14 cellular contexts compared by ENCODE assay signal in the genomic region with DNA sequence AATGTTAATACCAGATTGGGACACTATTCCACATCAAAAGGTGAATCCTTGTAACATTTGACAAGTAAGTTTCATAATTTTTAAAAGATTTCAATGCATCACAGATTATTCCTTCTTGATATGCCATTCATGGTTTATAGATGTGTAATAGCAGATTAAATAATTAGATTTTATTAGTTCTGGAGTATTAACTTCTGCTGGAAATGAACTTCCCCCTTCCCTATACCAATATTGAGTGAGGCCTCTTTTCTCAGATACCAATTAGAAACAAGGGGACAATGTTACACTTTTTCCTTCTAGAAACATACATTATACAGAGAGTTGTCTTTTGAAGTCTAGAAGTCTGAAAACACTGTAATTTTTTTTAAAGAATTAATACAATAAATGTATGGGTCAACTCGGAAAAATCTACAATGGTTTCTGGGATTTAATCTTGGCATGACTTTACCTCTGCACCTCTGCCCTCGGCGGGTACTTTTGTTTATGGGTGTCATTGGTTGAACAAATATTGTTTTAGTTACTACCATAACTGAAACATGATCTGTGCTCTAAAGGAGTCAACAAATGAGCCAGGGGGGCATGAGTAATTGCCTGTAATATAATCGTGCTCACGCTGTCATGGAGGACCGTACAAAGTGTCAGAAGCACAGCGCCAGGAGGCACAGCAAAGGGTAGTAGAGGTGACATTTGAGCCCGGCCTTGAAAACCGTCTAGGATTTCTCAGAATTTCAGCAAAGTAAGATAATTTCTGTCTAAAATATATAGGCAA. TPM values are rescaled to one million over a fixed set of nuclear protein-coding genes. Genes with fewer than 3 reads are reported as not detected.
DNase-seq lines count a peak whose midpoint lies in the region; ATAC-seq and TF ChIP-seq lines count a peak whose summit lies in the region.
"Had no signal": no experiment of that assay in that cellular context is flagged by ENCODE, and none has a peak within 500 bp of the region (broad histone marks: within the 10 kb centered on the region; RNA-seq: fewer than 3 reads in every experiment).

No MANE protein-coding gene starts in this region.

- peak overlapping the region in 1 of 3 donors; percentile 35 for H3K9ac ChIP-seq in skeletal muscle tissue (ENCODE audit: low read depth in 1 of 3, low read length in 3 of 3)

- H3K36me3 ChIP-seq in skeletal muscle tissue (ENCODE audit: control insufficient read depth in 3 of 3, insufficient read depth in 3 of 3, low read length in 3 of 3): peaks cover 0 to 2% (median 0%) of the 10 kb centered on the region in 3 donors

- POLR2A ChIA-PET in activated CD8-positive, alpha-beta T cell treated with anti-CD3 and anti-CD28 coated beads for 36 hours (lab: Charles Lee): interaction anchor here (1.5 kb wide), 1 partner anchor 8 kb away, joined by 5 read pairs; the partner anchor contains the start of gene LRRC37B
- POLR2A ChIA-PET in activated CD8-positive, alpha-beta T cell treated with anti-CD3 and anti-CD28 coated beads, Interleukin-2, amount 10 ng/mL, durations not matched to agents 7 days and 5 days (lab: Charles Lee): no interaction called here

- H3K4me1 Mint-ChIP-seq in activated CD8-positive, alpha-beta T cell treated with anti-CD3 and anti-CD28 coated beads for 36 hours (ENCODE audit: low read depth): peaks cover 39% of the 10 kb centered on the region
- H3K4me1 Mint-ChIP-seq in activated CD8-positive, alpha-beta T cell treated with anti-CD3 and anti-CD28 coated beads, Interleukin-2, amount 10 ng/mL, durations not matched to agents 7 days and 5 days (ENCODE audit: low read depth): peaks cover 47% of the 10 kb centered on the region
- H3K4me1 Mint-ChIP-seq in activated naive CD8-positive, alpha-beta T cell treated with anti-CD3 and anti-CD28 coated beads, Interleukin-2, amount 50 U/mL, for 24 hours: peaks cover 36% of the 10 kb centered on the region
- H3K4me1 Mint-ChIP-seq in activated T-cell treated with anti-CD3 and anti-CD28 coated beads, Interleukin-2, amount 50 U/mL, for 72 hours (ENCODE audit: low read depth): peaks cover 50% of the 10 kb centered on the region

- CTCF ChIA-PET in activated CD8-positive, alpha-beta T cell treated with anti-CD3 and anti-CD28 coated beads for 36 hours (lab: Charles Lee): no interaction called here
- CTCF ChIA-PET in activated CD8-positive, alpha-beta T cell treated with anti-CD3 and anti-CD28 coated beads, Interleukin-2, amount 10 ng/mL, durations not matched to agents 7 days and 5 days (lab: Charles Lee): interaction anchor here (1.6 kb wide), 1 partner anchor 7 kb away, joined by 7 read pairs; no protein-coding TSS in a partner anchor

- peaks cover 13% of the 10 kb centered on the region for H3K36me3 Mint-ChIP-seq in activated CD8-positive, alpha-beta T cell treated with anti-CD3 and anti-CD28 coated beads for 36 hours (ENCODE audit: low read depth)
- peaks cover 35% of the 10 kb centered on the region for H3K36me3 Mint-ChIP-seq in activated CD8-positive, alpha-beta T cell treated with anti-CD3 and anti-CD28 coated beads, Interleukin-2, amount 10 ng/mL, durations not matched to agents 7 days and 5 days (ENCODE audit: low read depth)
- peaks cover 3% of the 10 kb centered on the region for H3K36me3 Mint-ChIP-seq in activated naive CD8-positive, alpha-beta T cell treated with anti-CD3 and anti-CD28 coated beads, Interleukin-2, amount 50 U/mL, for 24 hours (ENCODE audit: low read depth)
- peaks cover 0 to 11% of the 10 kb centered on the region in 2 donors for H3K36me3 Mint-ChIP-seq in activated T-cell treated with anti-CD3 and anti-CD28 coated beads, Interleukin-2, amount 50 U/mL, for 72 hours (ENCODE audit: insufficient read depth in 2 of 2)

- H3K27ac Mint-ChIP-seq in activated CD8-positive, alpha-beta T cell treated with anti-CD3 and anti-CD28 coated beads for 36 hours: peak overlapping the region; percentile 57
- no peak overlapping the region for H3K27ac Mint-ChIP-seq in activated CD8-positive, alpha-beta T cell treated with anti-CD3 and anti-CD28 coated beads, Interleukin-2, amount 10 ng/mL, durations not matched to agents 7 days and 5 days
- H3K27ac Mint-ChIP-seq in activated naive CD8-positive, alpha-beta T cell treated with anti-CD3 and anti-CD28 coated beads, Interleukin-2, amount 50 U/mL, for 24 hours: no peak overlapping the region
- no peak overlapping the region for H3K27ac Mint-ChIP-seq in activated T-cell treated with anti-CD3 and anti-CD28 coated beads, Interleukin-2, amount 50 U/mL, for 72 hours
- H3K27ac Mint-ChIP-seq: activated T-helper 1 cell treated with anti-CD3 and anti-CD28 coated beads, Interleukin-12 subunit alpha, Interleukin-12 subunit beta, Interleukin-2, Interleukin-4 antibody, amounts not matched to agents 30 ng/mL and 10 ng/mL and 1 ng/mL, durations not matched to agents 14 hours and 24 hours and 36 hours; stimulated activated memory B cell treated with anti-CD40 and anti-IgM and Interleukin-4, amounts not matched to agents 10 μg/mL and 1 μg/mL and 100 μg/mL, for 72 hours; WTC11 had no signal

- no peak for DNase-seq in activated CD8-positive, alpha-beta T cell treated with anti-CD3 and anti-CD28 coated beads for 36 hours
- no peak for DNase-seq in activated CD8-positive, alpha-beta T cell treated with anti-CD3 and anti-CD28 coated beads, Interleukin-2, amount 10 ng/mL, durations not matched to agents 7 days and 5 days
- peak; percentile 62 for DNase-seq in NCI-H2107 (lab: John Stamatoyannopoulos, UW)
- DNase-seq in activated naive CD8-positive, alpha-beta T cell treated with anti-CD3 and anti-CD28 coated beads, Interleukin-2, amount 50 U/mL, for 24 hours: no peak
- no peak for DNase-seq in activated T-cell treated with anti-CD3 and anti-CD28 coated beads, Interleukin-2, amount 50 U/mL, for 72 hours
- no peak for DNase-seq in OCI-M2 (lab: John Stamatoyannopoulos, UW; ENCODE audit: unreplicated experiment)
- DNase-seq: GDM1, left lung had no signal

- no peak for ATAC-seq in activated CD8-positive, alpha-beta T cell treated with anti-CD3 and anti-CD28 coated beads for 36 hours
- ATAC-seq in activated CD8-positive, alpha-beta T cell treated with anti-CD3 and anti-CD28 coated beads, Interleukin-2, amount 10 ng/mL, durations not matched to agents 7 days and 5 days: no peak
- ATAC-seq in activated naive CD8-positive, alpha-beta T cell treated with anti-CD3 and anti-CD28 coated beads, Interleukin-2, amount 50 U/mL, for 24 hours: no peak
- ATAC-seq in activated T-cell treated with anti-CD3 and anti-CD28 coated beads, Interleukin-2, amount 50 U/mL, for 72 hours (replicated peaks in 1 of 2): no peak
- ATAC-seq in GM21381 (IDR thresholded peaks at IDR 0.05; ENCODE audit: unreplicated experiment): no peak
- ATAC-seq: left lung; stimulated activated memory B cell treated with anti-CD40 and anti-IgM and Interleukin-4, amounts not matched to agents 10 μg/mL and 1 μg/mL and 100 μg/mL, for 72 hours; WTC11 had no signal

- H3K9me3 Mint-ChIP-seq in activated CD8-positive, alpha-beta T cell treated with anti-CD3 and anti-CD28 coated beads for 36 hours: no peaks in the 10 kb centered on the region
- H3K9me3 Mint-ChIP-seq in activated CD8-positive, alpha-beta T cell treated with anti-CD3 and anti-CD28 coated beads, Interleukin-2, amount 10 ng/mL, durations not matched to agents 7 days and 5 days (ENCODE audit: insufficient read depth): no peaks in the 10 kb centered on the region
- H3K9me3 Mint-ChIP-seq in activated naive CD8-positive, alpha-beta T cell treated with anti-CD3 and anti-CD28 coated beads, Interleukin-2, amount 50 U/mL, for 24 hours: no peaks in the 10 kb centered on the region
- no peaks in the 10 kb centered on the region for H3K9me3 Mint-ChIP-seq in activated T-cell treated with anti-CD3 and anti-CD28 coated beads, Interleukin-2, amount 50 U/mL, for 72 hours
- H3K9me3 Mint-ChIP-seq: activated T-helper 1 cell treated with anti-CD3 and anti-CD28 coated beads, Interleukin-12 subunit alpha, Interleukin-12 subunit beta, Interleukin-2, Interleukin-4 antibody, amounts not matched to agents 30 ng/mL and 10 ng/mL and 1 ng/mL, durations not matched to agents 14 hours and 24 hours and 36 hours; neural crest cell; stimulated activated memory B cell treated with anti-CD40 and anti-IgM and Interleukin-4, amounts not matched to agents 10 μg/mL and 1 μg/mL and 100 μg/mL, for 72 hours; WTC11 had no signal

- no peaks in the 10 kb centered on the region for H3K27me3 ChIP-seq in skeletal muscle tissue (ENCODE audit: control insufficient read depth in 3 of 3, insufficient read depth in 3 of 3, low read length in 3 of 3)
- H3K27me3 ChIP-seq: left lung had no signal

- no peaks in the 10 kb centered on the region for H3K9me3 ChIP-seq in skeletal muscle tissue (ENCODE audit: control insufficient read depth in 3 of 3, low read length in 3 of 3)
- H3K9me3 ChIP-seq: left lung had no signal

- peak overlapping the region in 1 of 3 donors; percentile 14 for H3K4me3 ChIP-seq in skeletal muscle tissue (ENCODE audit: low read length in 3 of 3)
- H3K4me3 ChIP-seq: left lung had no signal

- H3K27me3 Mint-ChIP-seq in activated CD8-positive, alpha-beta T cell treated with anti-CD3 and anti-CD28 coated beads for 36 hours: no peaks in the 10 kb centered on the region
- H3K27me3 Mint-ChIP-seq in activated CD8-positive, alpha-beta T cell treated with anti-CD3 and anti-CD28 coated beads, Interleukin-2, amount 10 ng/mL, durations not matched to agents 7 days and 5 days (ENCODE audit: low read depth): no peaks in the 10 kb centered on the region
- H3K27me3 Mint-ChIP-seq in activated naive CD8-positive, alpha-beta T cell treated with anti-CD3 and anti-CD28 coated beads, Interleukin-2, amount 50 U/mL, for 24 hours: no peaks in the 10 kb centered on the region
- no peaks in the 10 kb centered on the region for H3K27me3 Mint-ChIP-seq in activated T-cell treated with anti-CD3 and anti-CD28 coated beads, Interleukin-2, amount 50 U/mL, for 72 hours (ENCODE audit: low read depth)
- H3K27me3 Mint-ChIP-seq: stimulated activated memory B cell treated with anti-CD40 and anti-IgM and Interleukin-4, amounts not matched to agents 10 μg/mL and 1 μg/mL and 100 μg/mL, for 72 hours had no signal

- intact Hi-C loops in activated CD8-positive, alpha-beta T cell treated with anti-CD3 and anti-CD28 coated beads for 36 hours (cut with micrococcal nuclease): no loop called here

- no peak overlapping the region for H3K4me3 Mint-ChIP-seq in activated CD8-positive, alpha-beta T cell treated with anti-CD3 and anti-CD28 coated beads for 36 hours
- no peak overlapping the region for H3K4me3 Mint-ChIP-seq in activated CD8-positive, alpha-beta T cell treated with anti-CD3 and anti-CD28 coated beads, Interleukin-2, amount 10 ng/mL, durations not matched to agents 7 days and 5 days
- H3K4me3 Mint-ChIP-seq in activated naive CD8-positive, alpha-beta T cell treated with anti-CD3 and anti-CD28 coated beads, Interleukin-2, amount 50 U/mL, for 24 hours: peak overlapping the region; percentile 8
- peak overlapping the region in 1 of 2 donors; percentile 17 for H3K4me3 Mint-ChIP-seq in activated T-cell treated with anti-CD3 and anti-CD28 coated beads, Interleukin-2, amount 50 U/mL, for 72 hours
- H3K4me3 Mint-ChIP-seq: neural crest cell; stimulated activated memory B cell treated with anti-CD40 and anti-IgM and Interleukin-4, amounts not matched to agents 10 μg/mL and 1 μg/mL and 100 μg/mL, for 72 hours; WTC11 had no signal

- peaks cover 0 to 9% (median 0%) of the 10 kb centered on the region in 3 donors for H3K4me1 ChIP-seq in skeletal muscle tissue (ENCODE audit: control insufficient read depth in 3 of 3, insufficient read depth in 3 of 3, low read length in 3 of 3)

- TF ChIP-seq CTCF in activated CD8-positive, alpha-beta T cell treated with anti-CD3 and anti-CD28 coated beads for 36 hours (IDR thresholded peaks at IDR 0.05): no peak

- H3K27ac ChIP-seq in skeletal muscle tissue (ENCODE audit: low read depth, low read length): peak overlapping the region; percentile 59

RNA-seq across cellular contexts. Expression of gene LRRC37B, which starts 8.2 kb away (rescaled TPM):
- 10 to 100 TPM; 15.5 to 17.3 TPM for total RNA-seq in activated CD8-positive, alpha-beta T cell treated with anti-CD3 and anti-CD28 coated beads for 36 hours
- 10 to 100 TPM; 32.9 to 37.4 TPM for total RNA-seq in activated CD8-positive, alpha-beta T cell treated with anti-CD3 and anti-CD28 coated beads, Interleukin-2, amount 10 ng/mL, durations not matched to agents 7 days and 5 days
- total RNA-seq in skeletal muscle tissue: 14.6 TPM
- 10 to 100 TPM; 41.8 to 48.6 TPM for total RNA-seq in activated T-cell treated with anti-CD3 and anti-CD28 coated beads, Interleukin-2, amount 50 U/mL, for 72 hours
